Comparison of ENCODE assay signal across 1 cellular context in the genomic region with DNA sequence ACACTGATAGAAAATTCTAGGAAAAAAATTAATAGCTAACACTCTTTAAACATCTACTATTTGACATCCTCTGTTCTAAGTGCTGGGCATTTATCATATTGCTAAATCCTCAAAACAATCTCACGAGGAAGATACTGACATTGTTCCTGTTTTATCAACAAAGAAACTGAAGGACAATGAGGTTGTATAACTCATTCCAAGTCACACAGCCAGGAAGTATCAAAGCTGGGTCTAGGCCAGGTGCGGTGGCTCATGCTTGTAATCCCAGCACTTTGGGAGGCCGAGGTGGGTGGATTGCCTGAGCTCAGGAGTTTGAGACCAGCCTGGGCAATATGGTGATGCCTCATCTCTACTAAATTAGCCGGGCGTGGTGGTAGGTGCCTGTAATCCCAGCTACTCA.
TF ChIP-seq lines count a peak whose summit lies in the region.

No MANE protein-coding gene starts in this region.

TF ChIP-seq in K562, 482 proteins besides CTCF, POLR2A, EP300 and RAD21:
- TF ChIP-seq HDAC2 (IDR thresholded peaks at IDR 0.05) = no peak
- no peak for TF ChIP-seq E2F3 (CRISPR knock-in tag; IDR thresholded peaks at IDR 0.05)
- no peak for TF ChIP-seq CBX1 (IDR thresholded peaks at IDR 0.05; ENCODE audit: low read depth)
- 0 out of 2 replicates have a peak, but pooled peaks have one; percentile 19 for TF ChIP-seq ZNF592 (IDR thresholded peaks at IDR 0.05)
- TF ChIP-seq, protein P1, sequence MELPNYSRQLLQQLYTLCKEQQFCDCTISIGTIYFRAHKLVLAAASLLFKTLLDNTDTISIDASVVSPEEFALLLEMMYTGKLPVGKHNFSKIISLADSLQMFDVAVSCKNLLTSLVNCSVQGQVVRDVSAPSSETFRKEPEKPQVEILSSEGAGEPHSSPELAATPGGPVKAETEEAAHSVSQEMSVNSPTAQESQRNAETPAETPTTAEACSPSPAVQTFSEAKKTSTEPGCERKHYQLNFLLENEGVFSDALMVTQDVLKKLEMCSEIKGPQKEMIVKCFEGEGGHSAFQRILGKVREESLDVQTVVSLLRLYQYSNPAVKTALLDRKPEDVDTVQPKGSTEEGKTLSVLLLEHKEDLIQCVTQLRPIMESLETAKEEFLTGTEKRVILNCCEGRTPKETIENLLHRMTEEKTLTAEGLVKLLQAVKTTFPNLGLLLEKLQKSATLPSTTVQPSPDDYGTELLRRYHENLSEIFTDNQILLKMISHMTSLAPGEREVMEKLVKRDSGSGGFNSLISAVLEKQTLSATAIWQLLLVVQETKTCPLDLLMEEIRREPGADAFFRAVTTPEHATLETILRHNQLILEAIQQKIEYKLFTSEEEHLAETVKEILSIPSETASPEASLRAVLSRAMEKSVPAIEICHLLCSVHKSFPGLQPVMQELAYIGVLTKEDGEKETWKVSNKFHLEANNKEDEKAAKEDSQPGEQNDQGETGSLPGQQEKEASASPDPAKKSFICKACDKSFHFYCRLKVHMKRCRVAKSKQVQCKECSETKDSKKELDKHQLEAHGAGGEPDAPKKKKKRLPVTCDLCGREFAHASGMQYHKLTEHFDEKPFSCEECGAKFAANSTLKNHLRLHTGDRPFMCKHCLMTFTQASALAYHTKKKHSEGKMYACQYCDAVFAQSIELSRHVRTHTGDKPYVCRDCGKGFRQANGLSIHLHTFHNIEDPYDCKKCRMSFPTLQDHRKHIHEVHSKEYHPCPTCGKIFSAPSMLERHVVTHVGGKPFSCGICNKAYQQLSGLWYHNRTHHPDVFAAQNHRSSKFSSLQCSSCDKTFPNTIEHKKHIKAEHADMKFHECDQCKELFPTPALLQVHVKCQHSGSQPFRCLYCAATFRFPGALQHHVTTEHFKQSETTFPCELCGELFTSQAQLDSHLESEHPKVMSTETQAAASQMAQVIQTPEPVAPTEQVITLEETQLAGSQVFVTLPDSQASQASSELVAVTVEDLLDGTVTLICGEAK (IDR thresholded peaks at IDR 0.05) = 0 out of 2 replicates have a peak, but pooled peaks have one; percentile 13
- TF ChIP-seq, protein P1 (CRISPR knock-in tag; IDR thresholded peaks at IDR 0.05) = no peak
- peak; percentile 28; the same call in 1 of the 2 replicates for TF ChIP-seq ZFX (CRISPR knock-in tag; IDR thresholded peaks at IDR 0.05)
- TF ChIP-seq MGA (IDR thresholded peaks at IDR 0.05) = no peak
- TF ChIP-seq CTBP1 (IDR thresholded peaks at IDR 0.05; ENCODE audit: borderline replicate concordance) = no peak
- no peak for TF ChIP-seq NR4A1 (CRISPR knock-in tag; IDR thresholded peaks at IDR 0.05)
- 0 out of 2 replicates have a peak, but pooled peaks have one; percentile 20 for TF ChIP-seq NR4A1 (tag; IDR thresholded peaks at IDR 0.05)
- peak; percentile 45; the same call in 1 of the 2 replicates for TF ChIP-seq SOX6 (IDR thresholded peaks at IDR 0.05)
- no peak for TF ChIP-seq NR2C2 (CRISPR knock-in tag; IDR thresholded peaks at IDR 0.05)
- TF ChIP-seq NR2C2 (tag; IDR thresholded peaks at IDR 0.05) = 0 out of 2 replicates have a peak, but pooled peaks have one; percentile 12
- TF ChIP-seq ZNF253 (CRISPR knock-in tag; conservative IDR thresholded peaks at IDR 0.05) = no peak
- TF ChIP-seq, protein P2, sequence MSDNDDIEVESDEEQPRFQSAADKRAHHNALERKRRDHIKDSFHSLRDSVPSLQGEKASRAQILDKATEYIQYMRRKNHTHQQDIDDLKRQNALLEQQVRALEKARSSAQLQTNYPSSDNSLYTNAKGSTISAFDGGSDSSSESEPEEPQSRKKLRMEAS (CRISPR knock-in tag; IDR thresholded peaks at IDR 0.05) = no peak
- TF ChIP-seq JUND (IDR thresholded peaks at IDR 0.05; ENCODE audit: borderline replicate concordance, low read depth, low read length) = no peak
- no peak for TF ChIP-seq JUND (tag; IDR thresholded peaks at IDR 0.05; ENCODE audit: borderline replicate concordance, low read depth, low read length)
- TF ChIP-seq RBM14 (IDR thresholded peaks at IDR 0.05; ENCODE audit: borderline replicate concordance, insufficient read depth, low read depth, low read length) = no peak
- TF ChIP-seq SREBF2 (CRISPR knock-in tag; IDR thresholded peaks at IDR 0.05) = no peak
- no peak for TF ChIP-seq SUPT5H (IDR thresholded peaks at IDR 0.05)
- TF ChIP-seq ELF2 (CRISPR knock-in tag; IDR thresholded peaks at IDR 0.05) = 0 out of 2 replicates have a peak, but pooled peaks have one; percentile 18
- no peak for TF ChIP-seq CREBBP (IDR thresholded peaks at IDR 0.05; ENCODE audit: low read depth, low read length)
